12 cellular contexts compared by ENCODE assay signal in genomic region chr16:57044931-57045693, GRCh38. TPM values are rescaled to one million over a fixed set of nuclear protein-coding genes. Genes with fewer than 3 reads are reported as not detected.
DNase-seq lines count a peak whose midpoint lies in the region; ATAC-seq and TF ChIP-seq lines count a peak whose summit lies in the region.
"Had no signal": no experiment of that assay in that cellular context is flagged by ENCODE, and none has a peak within 500 bp of the region (broad histone marks: within the 10 kb centered on the region; RNA-seq: fewer than 3 reads in every experiment).

No MANE protein-coding gene starts in this region.

- H3K9me3 Mint-ChIP-seq in activated T-cell treated with anti-CD3 and anti-CD28 coated beads, Interleukin-2, amount 50 U/mL, for 72 hours, result no peaks in the 10 kb centered on the region
- H3K9me3 Mint-ChIP-seq in activated T-cell treated with anti-CD3 and anti-CD28 coated beads, Interleukin-2, amount 50 U/mL, for 4 hours, result no peaks in the 10 kb centered on the region
- no peaks in the 10 kb centered on the region for H3K9me3 Mint-ChIP-seq in activated B cell treated with CpG ODN at 0.5 μM for 24 hours
- no peaks in the 10 kb centered on the region for H3K9me3 Mint-ChIP-seq in stimulated activated memory B cell treated with anti-CD40 and anti-IgM and Interleukin-4, amounts not matched to agents 10 μg/mL and 1 μg/mL and 100 μg/mL, for 72 hours

- no peaks in the 10 kb centered on the region for H4K20me1 ChIP-seq in hepatocyte (ENCODE audit: insufficient read depth, poor library complexity, severe bottlenecking)

- TF ChIP-seq CTCF in activated B cell treated with CpG ODN at 0.5 μM for 24 hours (IDR thresholded peaks at IDR 0.05) (no peak), hepatocyte (IDR thresholded peaks at IDR 0.05; ENCODE audit: poor library complexity) (no peak), omental fat pad (IDR thresholded peaks at IDR 0.05) (no peak)

- no peak overlapping the region for H3K4me3 Mint-ChIP-seq in activated T-cell treated with anti-CD3 and anti-CD28 coated beads, Interleukin-2, amount 50 U/mL, for 72 hours
- H3K4me3 Mint-ChIP-seq in activated T-cell treated with anti-CD3 and anti-CD28 coated beads, Interleukin-2, amount 50 U/mL, for 4 hours, result no peak overlapping the region
- peak overlapping the region; percentile 68 for H3K4me3 Mint-ChIP-seq in activated B cell treated with CpG ODN at 0.5 μM for 24 hours
- H3K4me3 Mint-ChIP-seq in stimulated activated memory B cell treated with anti-CD40 and anti-IgM and Interleukin-4, amounts not matched to agents 10 μg/mL and 1 μg/mL and 100 μg/mL, for 72 hours, result peak overlapping the region; percentile 50

- intact Hi-C loops in activated B cell treated with CpG ODN at 0.5 μM for 24 hours (cut with micrococcal nuclease), result loop anchor here (1.0 to 10.0 kb wide), 5 partner anchors 37 to 623 kb away; partner anchors contain the start of gene CCDC102A

- 87% methylated on average over 10 of the region's 12 CpGs for WGBS in hepatocyte (ENCODE audit: low lambda C conversion rate, missing lambda C conversion rate)

- no peak overlapping the region for H2AFZ ChIP-seq in hepatocyte

- no peaks in the 10 kb centered on the region for H3K79me2 ChIP-seq in hepatocyte

- no peak for ATAC-seq in activated T-cell treated with anti-CD3 and anti-CD28 coated beads, Interleukin-2, amount 50 U/mL, for 72 hours (replicated peaks in 1 of 2)
- ATAC-seq in activated T-cell treated with anti-CD3 and anti-CD28 coated beads, Interleukin-2, amount 50 U/mL, for 4 hours, result no peak
- ATAC-seq in activated B cell treated with CpG ODN at 0.5 μM for 24 hours (ENCODE audit: low read depth) (no peak), omental fat pad (ENCODE audit: low FRiP score) (no peak), GM18517 (IDR thresholded peaks at IDR 0.05; ENCODE audit: unreplicated experiment) (no peak)
- no peak for ATAC-seq in stimulated activated memory B cell treated with anti-CD40 and anti-IgM and Interleukin-4, amounts not matched to agents 10 μg/mL and 1 μg/mL and 100 μg/mL, for 72 hours

- H3K4me3 ChIP-seq in hepatocyte, result no peak overlapping the region
- H3K4me3 ChIP-seq: gastroesophageal sphincter, SJSA1 had no signal

- H3K4me1 ChIP-seq in hepatocyte (ENCODE audit: insufficient read depth), result no peaks in the 10 kb centered on the region
- H3K4me1 ChIP-seq: gastroesophageal sphincter, SJSA1 had no signal

- peak overlapping the region; percentile 63 for H3K4me2 ChIP-seq in hepatocyte

- CTCF ChIA-PET in activated B cell treated with CpG ODN at 0.5 μM for 24 hours (lab: Charles Lee), result interaction anchor here (0.7 to 3.7 kb wide), 14 partner anchors 12 to 252 kb away, joined by 3 to 108 read pairs (median 5); partner anchors contain the start of genes CETP and NLRC5

- peaks cover 62% of the 10 kb centered on the region for H3K4me1 Mint-ChIP-seq in activated T-cell treated with anti-CD3 and anti-CD28 coated beads, Interleukin-2, amount 50 U/mL, for 72 hours (ENCODE audit: low read depth)
- H3K4me1 Mint-ChIP-seq in activated T-cell treated with anti-CD3 and anti-CD28 coated beads, Interleukin-2, amount 50 U/mL, for 4 hours (ENCODE audit: low read depth), result peaks cover 55% of the 10 kb centered on the region
- H3K4me1 Mint-ChIP-seq in activated B cell treated with CpG ODN at 0.5 μM for 24 hours, result peaks cover 91% of the 10 kb centered on the region
- peaks cover 94% of the 10 kb centered on the region for H3K4me1 Mint-ChIP-seq in stimulated activated memory B cell treated with anti-CD40 and anti-IgM and Interleukin-4, amounts not matched to agents 10 μg/mL and 1 μg/mL and 100 μg/mL, for 72 hours

- no peaks in the 10 kb centered on the region for H3K27me3 ChIP-seq in hepatocyte
- H3K27me3 ChIP-seq: gastroesophageal sphincter, SJSA1 had no signal

- H3K9me2 ChIP-seq in hepatocyte (replicated peaks; ENCODE audit: insufficient read depth), result no peaks in the 10 kb centered on the region

- no peaks in the 10 kb centered on the region for H3K27me3 Mint-ChIP-seq in activated T-cell treated with anti-CD3 and anti-CD28 coated beads, Interleukin-2, amount 50 U/mL, for 72 hours (ENCODE audit: low read depth)
- no peaks in the 10 kb centered on the region for H3K27me3 Mint-ChIP-seq in activated T-cell treated with anti-CD3 and anti-CD28 coated beads, Interleukin-2, amount 50 U/mL, for 4 hours (ENCODE audit: low read depth)
- no peaks in the 10 kb centered on the region for H3K27me3 Mint-ChIP-seq in activated B cell treated with CpG ODN at 0.5 μM for 24 hours
- no peaks in the 10 kb centered on the region for H3K27me3 Mint-ChIP-seq in stimulated activated memory B cell treated with anti-CD40 and anti-IgM and Interleukin-4, amounts not matched to agents 10 μg/mL and 1 μg/mL and 100 μg/mL, for 72 hours

- no peak for DNase-seq in activated T-cell treated with anti-CD3 and anti-CD28 coated beads, Interleukin-2, amount 50 U/mL, for 72 hours
- DNase-seq in activated T-cell treated with anti-CD3 and anti-CD28 coated beads, Interleukin-2, amount 50 U/mL, for 4 hours, result no peak
- DNase-seq in activated B cell treated with CpG ODN at 0.5 μM for 24 hours (no peak), hepatocyte (ENCODE audit: low spot score) (no peak), omental fat pad (ENCODE audit: low spot score) (no peak), NCI-H2081 treated with DMSO at 0.1 percent for 48 hours (lab: John Stamatoyannopoulos, UW) (no peak)
- DNase-seq: NCI-H1417 treated with DMSO at 0.1 percent for 48 hours, NCI-H774 had no signal

- no peaks in the 10 kb centered on the region for H3K9me3 ChIP-seq in hepatocyte (ENCODE audit: low read depth)
- H3K9me3 ChIP-seq: gastroesophageal sphincter, SJSA1 had no signal

- peaks cover 17 to 38% of the 10 kb centered on the region in 2 donors for H3K36me3 Mint-ChIP-seq in activated T-cell treated with anti-CD3 and anti-CD28 coated beads, Interleukin-2, amount 50 U/mL, for 72 hours (ENCODE audit: insufficient read depth in 2 of 2)
- peaks cover 28% of the 10 kb centered on the region for H3K36me3 Mint-ChIP-seq in activated T-cell treated with anti-CD3 and anti-CD28 coated beads, Interleukin-2, amount 50 U/mL, for 4 hours (ENCODE audit: insufficient read depth)
- H3K36me3 Mint-ChIP-seq in activated B cell treated with CpG ODN at 0.5 μM for 24 hours (ENCODE audit: low read depth), result peaks cover 66% of the 10 kb centered on the region
- H3K36me3 Mint-ChIP-seq in stimulated activated memory B cell treated with anti-CD40 and anti-IgM and Interleukin-4, amounts not matched to agents 10 μg/mL and 1 μg/mL and 100 μg/mL, for 72 hours, result peaks cover 66% of the 10 kb centered on the region

- no peaks in the 10 kb centered on the region for H3K36me3 ChIP-seq in hepatocyte (replicated peaks; ENCODE audit: insufficient read depth, low read depth)

- peak overlapping the region; percentile 72 for H3K27ac Mint-ChIP-seq in activated T-cell treated with anti-CD3 and anti-CD28 coated beads, Interleukin-2, amount 50 U/mL, for 72 hours
- H3K27ac Mint-ChIP-seq in activated B cell treated with CpG ODN at 0.5 μM for 24 hours, result peak overlapping the region; percentile 92
- H3K27ac Mint-ChIP-seq in stimulated activated memory B cell treated with anti-CD40 and anti-IgM and Interleukin-4, amounts not matched to agents 10 μg/mL and 1 μg/mL and 100 μg/mL, for 72 hours, result peak overlapping the region; percentile 97

- H3K27ac ChIP-seq in hepatocyte, result no peak overlapping the region
- H3K27ac ChIP-seq: gastroesophageal sphincter, SJSA1 had no signal

- POLR2A ChIA-PET in activated B cell treated with CpG ODN at 0.5 μM for 24 hours (lab: Charles Lee), result interaction anchor here (0.6 to 3.7 kb wide), 28 partner anchors 11 to 141 kb away, joined by 3 to 57 read pairs (median 5); partner anchors contain the start of genes HERPUD1, NLRC5, PSME3IP1 and RSPRY1

RNA-seq across cellular contexts. Expression of gene CPNE2, which starts 47.3 kb away (rescaled TPM):
- 10 to 100 TPM in 1 of 2 donors, 1 to 10 TPM in 1; 9.4 to 15.1 TPM for total RNA-seq in activated T-cell treated with anti-CD3 and anti-CD28 coated beads, Interleukin-2, amount 50 U/mL, for 72 hours
- 1 to 10 TPM; 2.4 to 4.0 (median 2.9) TPM for total RNA-seq in activated T-cell treated with anti-CD3 and anti-CD28 coated beads, Interleukin-2, amount 50 U/mL, for 4 hours
- total RNA-seq in activated B cell treated with CpG ODN at 0.5 μM for 24 hours, result 7.4 and 8.3 TPM in 2 replicates
- total RNA-seq in hepatocyte, result 13.2 and 15.6 TPM in 2 replicates
- polyA plus RNA-seq in hepatocyte, result 20.6 and 22.3 TPM in 2 replicates
- 10 to 100 TPM; 28.2 to 66.0 (median 45.8) TPM for total RNA-seq in omental fat pad

RNA-seq across cellular contexts. Expression of gene NLRC5, which starts 55.8 kb away (rescaled TPM):
- total RNA-seq in activated T-cell treated with anti-CD3 and anti-CD28 coated beads, Interleukin-2, amount 50 U/mL, for 72 hours, result 100 to 1,000 TPM; 239 to 256 TPM
- total RNA-seq in activated T-cell treated with anti-CD3 and anti-CD28 coated beads, Interleukin-2, amount 50 U/mL, for 4 hours, result 100 to 1,000 TPM; 143 to 180 (median 158) TPM
- 296 and 372 TPM in 2 replicates for total RNA-seq in activated B cell treated with CpG ODN at 0.5 μM for 24 hours
- 1.3 and 6.4 TPM in 2 replicates for total RNA-seq in hepatocyte
- polyA plus RNA-seq in hepatocyte, result 4.5 and 7.0 TPM in 2 replicates
- total RNA-seq in omental fat pad, result 100 to 1,000 TPM in 1 of 4 donors, 10 to 100 TPM in 3; 20.6 to 189 (median 43.2) TPM

Comparison
In these comparisons a context has a peak if more than half of its experiments do, and no peak if none do; other contexts are left out.
1. H3K4me3 Mint-ChIP-seq: peak in activated B cell treated with CpG ODN at 0.5 μM for 24 hours (single experiment) and stimulated activated memory B cell treated with anti-CD40 and anti-IgM and Interleukin-4, amounts not matched to agents 10 μg/mL and 1 μg/mL and 100 μg/mL, for 72 hours (single experiment); none in activated T-cell treated with anti-CD3 and anti-CD28 coated beads, Interleukin-2, amount 50 U/mL, for 72 hours (0 of 2) and activated T-cell treated with anti-CD3 and anti-CD28 coated beads, Interleukin-2, amount 50 U/mL, for 4 hours (single experiment).
2. Peak in every context shown above with its lines, with median percentiles within 50 percentile points of each other: H3K27ac Mint-ChIP-seq.